In the genomic region with DNA sequence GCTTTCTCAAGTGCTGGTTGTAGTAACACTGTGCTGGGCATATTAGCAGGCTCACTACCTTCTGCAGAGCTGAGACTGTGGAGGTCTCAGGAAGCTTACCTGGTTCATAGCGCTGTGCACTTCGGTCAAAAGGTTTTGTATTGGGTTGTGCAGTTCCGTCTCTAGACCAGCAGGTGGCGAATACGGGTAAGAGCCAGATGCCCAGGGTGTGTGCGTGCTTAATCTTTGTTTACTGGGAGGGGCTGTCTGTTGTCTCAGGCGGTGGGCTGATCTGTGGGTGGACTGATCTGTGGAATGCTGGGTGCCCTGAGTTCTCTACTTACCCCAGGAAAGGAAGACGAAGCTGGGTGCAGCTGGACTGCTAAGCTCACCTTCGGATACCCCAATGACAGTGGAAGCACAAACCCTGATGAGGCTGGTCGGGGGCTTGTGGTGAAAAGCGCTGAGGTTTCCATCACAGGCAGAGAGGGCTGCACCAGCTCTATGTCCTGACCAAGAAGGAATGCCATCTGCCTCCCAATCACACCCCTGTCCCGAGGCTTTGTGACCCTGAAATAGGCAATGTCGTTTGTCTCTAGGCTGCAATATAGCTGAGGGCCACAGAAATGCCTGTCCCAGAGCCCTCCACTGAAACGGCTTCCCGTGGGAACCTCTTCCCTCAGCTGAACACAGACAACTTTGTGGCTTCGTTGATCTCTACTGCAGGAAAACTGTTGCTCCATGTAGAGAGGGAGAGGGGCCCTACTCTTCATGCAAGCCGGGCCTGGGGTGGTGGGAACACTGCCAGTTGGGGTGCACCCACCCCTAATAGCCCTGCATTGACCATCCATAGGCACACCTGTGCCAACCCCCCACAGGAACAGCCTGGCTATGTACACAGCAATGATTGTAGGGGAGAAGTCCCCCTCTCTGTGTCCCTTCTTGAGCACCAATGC, we compare ENCODE assay signal across 8 cellular contexts. TPM values are rescaled to one million over a fixed set of nuclear protein-coding genes. Genes with fewer than 3 reads are reported as not detected.
DNase-seq lines count a peak whose midpoint lies in the region; ATAC-seq and TF ChIP-seq lines count a peak whose summit lies in the region.

No MANE protein-coding gene starts in this region.

- H3K27ac ChIP-seq in 22Rv1, result no peak overlapping the region

- intact Hi-C loops in left colon (cut with DNase I, micrococcal nuclease), result loop anchor here in 1 of 2 donors (10.0 kb wide), 1 partner anchor 286 kb away; a partner anchor contains a TSS

- ATAC-seq in GM18502 (IDR thresholded peaks at IDR 0.05; ENCODE audit: poor library complexity, unreplicated experiment) (peak; percentile 69), HG03135 (IDR thresholded peaks at IDR 0.05; ENCODE audit: unreplicated experiment) (peak; percentile 83), left colon (peak; percentile 90)

- peak; percentile 91 for TF ChIP-seq CTCF in 22Rv1 (IDR thresholded peaks at IDR 0.05)

- peak; percentile 88 for DNase-seq in NCI-H345 (lab: John Stamatoyannopoulos, UW)
- peak; percentile 50 for DNase-seq in activated CD4-positive, CD25-positive, alpha-beta regulatory T cell treated with anti-CD3 and anti-CD28 coated beads, Interleukin-2, amount 50 U/mL, for 72 hours
- DNase-seq in cerebellar cortex (ENCODE audit: low spot score), result peak; percentile 81
- DNase-seq in left colon, result peak; percentile 68 to 77
- DNase-seq in stimulated activated CD4-positive, alpha-beta T cell treated with anti-CD3 and anti-CD28 coated beads, Interleukin-1b, Interleukin-23, amount 100 ng/mL, for 48 hours, result peak; percentile 65

RNA-seq across cellular contexts. Expression of a gene that starts 45.9 kb away (rescaled TPM):
- total RNA-seq in left colon, result 10 to 100 TPM; 16.1 to 17.7 TPM
